17 cellular contexts compared by ENCODE assay signal in genomic region chr3:30586091-30586805, GRCh38.
"Had no signal": no experiment of that assay in that cellular context is flagged by ENCODE, and none has a peak within 500 bp of the region (broad histone marks: within the 10 kb centered on the region; RNA-seq: fewer than 3 reads in every experiment).

No MANE protein-coding gene starts in this region.

- H3K4me1 Mint-ChIP-seq: nephron progenitor cell had no signal

- H3K4me1 ChIP-seq: esophagus squamous epithelium, psoas muscle, testis had no signal

- H3K9me3 Mint-ChIP-seq: activated T-helper 1 cell treated with anti-CD3 and anti-CD28 coated beads, Interleukin-12 subunit alpha, Interleukin-12 subunit beta, Interleukin-2, Interleukin-4 antibody, amounts not matched to agents 30 ng/mL and 10 ng/mL and 1 ng/mL, durations not matched to agents 14 hours and 24 hours and 36 hours; nephron progenitor cell had no signal

- H3K4me3 Mint-ChIP-seq: activated CD8-positive, alpha-beta T cell treated with anti-CD3 and anti-CD28 coated beads for 36 hours; activated T-helper 1 cell treated with anti-CD3 and anti-CD28 coated beads, Interleukin-12 subunit alpha, Interleukin-12 subunit beta, Interleukin-2, Interleukin-4 antibody, amounts not matched to agents 30 ng/mL and 10 ng/mL and 1 ng/mL, durations not matched to agents 14 hours and 24 hours and 36 hours; nephron progenitor cell; stimulated activated naive CD8-positive, alpha-beta T cell treated with anti-CD3 and anti-CD28 coated beads, Interleukin-15, Interleukin-2, amounts not matched to agents 100 ng/mL and 50 ng/mL, for 24 hours had no signal

- H3K27ac Mint-ChIP-seq: activated CD8-positive, alpha-beta T cell treated with anti-CD3 and anti-CD28 coated beads for 36 hours; activated T-helper 1 cell treated with anti-CD3 and anti-CD28 coated beads, Interleukin-12 subunit alpha, Interleukin-12 subunit beta, Interleukin-2, Interleukin-4 antibody, amounts not matched to agents 30 ng/mL and 10 ng/mL and 1 ng/mL, durations not matched to agents 14 hours and 24 hours and 36 hours; nephron progenitor cell; stimulated activated naive CD8-positive, alpha-beta T cell treated with anti-CD3 and anti-CD28 coated beads, Interleukin-15, Interleukin-2, amounts not matched to agents 100 ng/mL and 50 ng/mL, for 24 hours had no signal

- H3K4me3 ChIP-seq: esophagus squamous epithelium, psoas muscle, sigmoid colon, testis had no signal

- H3K27me3 ChIP-seq: esophagus squamous epithelium, sigmoid colon, testis had no signal

- DNase-seq: activated CD4-positive, alpha-beta T cell treated with anti-CD3 and anti-CD28 coated beads for 4 hours; activated CD8-positive, alpha-beta T cell treated with anti-CD3 and anti-CD28 coated beads for 36 hours; activated naive CD4-positive, alpha-beta T cell; aorta; esophagus squamous epithelium; foreskin melanocyte; head of caudate nucleus; left colon; nephron progenitor cell; psoas muscle; sigmoid colon; stimulated activated CD4-positive, alpha-beta T cell treated with anti-CD3 and anti-CD28 coated beads, Interleukin-4, amount 100 ng/mL, for 1 hour; stimulated activated CD8-positive, alpha-beta memory T cell treated with anti-CD3 and anti-CD28 coated beads, Interleukin-4, amount 100 ng/mL, for 48 hours; testis had no signal

- H3K27me3 Mint-ChIP-seq: activated CD8-positive, alpha-beta T cell treated with anti-CD3 and anti-CD28 coated beads for 36 hours; stimulated activated naive CD8-positive, alpha-beta T cell treated with anti-CD3 and anti-CD28 coated beads, Interleukin-15, Interleukin-2, amounts not matched to agents 100 ng/mL and 50 ng/mL, for 24 hours had no signal

- H3K9me3 ChIP-seq: esophagus squamous epithelium, psoas muscle, sigmoid colon, testis had no signal

- ATAC-seq: activated CD8-positive, alpha-beta T cell treated with anti-CD3 and anti-CD28 coated beads for 36 hours; psoas muscle had no signal

- H3K36me3 ChIP-seq: esophagus squamous epithelium, sigmoid colon had no signal

- H3K27ac ChIP-seq: esophagus squamous epithelium, psoas muscle, sigmoid colon, testis had no signal

- FAIRE-seq: endometrium had no signal
